In the genomic region with DNA sequence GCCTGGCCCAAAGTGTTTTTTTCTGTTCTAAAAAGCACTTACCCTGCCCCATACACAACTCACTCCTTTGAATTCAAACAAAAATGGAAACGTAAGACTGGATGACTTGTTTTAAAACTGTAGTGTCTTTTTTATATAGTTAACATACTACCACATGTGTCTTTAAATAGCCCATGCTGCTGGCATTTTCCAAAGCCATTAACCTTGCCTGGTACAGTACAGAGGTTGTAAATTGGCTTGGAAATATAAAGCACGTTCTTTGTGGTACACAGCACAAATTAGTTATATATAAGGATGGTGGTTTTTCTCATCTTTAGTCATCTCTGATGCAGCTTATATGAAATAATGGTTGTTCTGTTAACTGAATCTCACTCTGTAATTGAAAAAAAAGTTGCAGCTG, we compare ENCODE assay signal across 7 cellular contexts.
"Had no signal": no experiment of that assay in that cellular context is flagged by ENCODE, and none has a peak within 500 bp of the region (broad histone marks: within the 10 kb centered on the region; RNA-seq: fewer than 3 reads in every experiment).

No MANE protein-coding gene starts in this region.

- H3K27ac Mint-ChIP-seq: GM23338, H9, HFFc6 had no signal

- H3K4me3 Mint-ChIP-seq: GM23338, H9, HFFc6 had no signal

- DNase-seq: GM23248, GOT3, H7, H9, HCEC 1CT, HFFc6 had no signal

- H3K9me3 Mint-ChIP-seq: HFFc6 had no signal
